21 cellular contexts compared by ENCODE assay signal in genomic region chr5:94872526-94872925, GRCh38.
"Had no signal": no experiment of that assay in that cellular context is flagged by ENCODE, and none has a peak within 500 bp of the region (broad histone marks: within the 10 kb centered on the region; RNA-seq: fewer than 3 reads in every experiment).

No MANE protein-coding gene starts in this region.

- H3K9me3 Mint-ChIP-seq: activated naive CD4-positive, alpha-beta T cell treated with anti-CD3 and anti-CD28 coated beads, Interleukin-2, amount 10 ng/mL, durations not matched to agents 7 days and 5 days; activated naive CD8-positive, alpha-beta T cell treated with anti-CD3 and anti-CD28 coated beads, Interleukin-2, amount 50 U/mL, for 24 hours; mesothelial cell of epicardium; nephron had no signal

- H3K27me3 ChIP-seq: tibial nerve had no signal

- H3K4me3 Mint-ChIP-seq: activated naive CD4-positive, alpha-beta T cell treated with anti-CD3 and anti-CD28 coated beads, Interleukin-2, amount 10 ng/mL, durations not matched to agents 7 days and 5 days; activated naive CD8-positive, alpha-beta T cell treated with anti-CD3 and anti-CD28 coated beads, Interleukin-2, amount 50 U/mL, for 24 hours; mesothelial cell of epicardium; nephron had no signal

- H3K4me1 ChIP-seq: lower lobe of right lung, tibial nerve had no signal

- FAIRE-seq: keratinocyte, urothelium cell line had no signal

- DNase-seq: activated CD4-positive, alpha-beta T cell treated with anti-CD3 and anti-CD28 coated beads, Interleukin-2, amount 50 U/mL, for 1 hour; activated CD8-positive, alpha-beta memory T cell treated with anti-CD3 and anti-CD28 coated beads for 24 hours; activated CD8-positive, alpha-beta memory T cell treated with anti-CD3 and anti-CD28 coated beads, Interleukin-2, amount 50 U/mL, for 48 hours; activated effector memory CD4-positive, alpha-beta T cell treated with Interleukin-2 at 50 U/mL for 16 hours; activated naive CD4-positive, alpha-beta T cell treated with anti-CD3 and anti-CD28 coated beads, Interleukin-2, amount 10 ng/mL, durations not matched to agents 7 days and 5 days; activated naive CD8-positive, alpha-beta T cell treated with anti-CD3 and anti-CD28 coated beads, Interleukin-2, amount 50 U/mL, for 24 hours; activated T-cell treated with anti-CD3 and anti-CD28 coated beads, Interleukin-2, amount 50 U/mL, for 48 hours; anterior cingulate cortex; effector CD8-positive, alpha-beta T cell; lower lobe of right lung; nucleus accumbens; right cardiac atrium; stimulated activated CD4-positive, alpha-beta T cell treated with anti-CD3 and anti-CD28 coated beads, Interleukin-2, amount 100 ng/mL, for 24 hours; stimulated activated naive CD8-positive, alpha-beta T cell treated with anti-CD3 and anti-CD28 coated beads, Interleukin-15, Interleukin-2, amounts not matched to agents 100 U/mL and 50 U/mL, for 24 hours; substantia nigra had no signal

- H3K9me3 ChIP-seq: lower lobe of right lung, tibial nerve had no signal

- H3K4me3 ChIP-seq: lower lobe of right lung had no signal

- H3K27me3 Mint-ChIP-seq: activated naive CD4-positive, alpha-beta T cell treated with anti-CD3 and anti-CD28 coated beads, Interleukin-2, amount 10 ng/mL, durations not matched to agents 7 days and 5 days had no signal

- H3K36me3 Mint-ChIP-seq: activated naive CD4-positive, alpha-beta T cell treated with anti-CD3 and anti-CD28 coated beads, Interleukin-2, amount 10 ng/mL, durations not matched to agents 7 days and 5 days; mesothelial cell of epicardium had no signal

- H3K27ac Mint-ChIP-seq: activated naive CD4-positive, alpha-beta T cell treated with anti-CD3 and anti-CD28 coated beads, Interleukin-2, amount 10 ng/mL, durations not matched to agents 7 days and 5 days; activated naive CD8-positive, alpha-beta T cell treated with anti-CD3 and anti-CD28 coated beads, Interleukin-2, amount 50 U/mL, for 24 hours; mesothelial cell of epicardium; nephron; progenitor cell of endocrine pancreas had no signal

- H3K27ac ChIP-seq: lower lobe of right lung had no signal

- H3K4me1 Mint-ChIP-seq: activated naive CD4-positive, alpha-beta T cell treated with anti-CD3 and anti-CD28 coated beads, Interleukin-2, amount 10 ng/mL, durations not matched to agents 7 days and 5 days; activated naive CD8-positive, alpha-beta T cell treated with anti-CD3 and anti-CD28 coated beads, Interleukin-2, amount 50 U/mL, for 24 hours; mesothelial cell of epicardium; nephron had no signal
